Comparison of ENCODE assay signal across 1 cellular context in genomic region chr16:30985401-30986128, GRCh38.
TF ChIP-seq lines count a peak whose summit lies in the region.

No MANE protein-coding gene starts in this region.

TF ChIP-seq in H1, 55 proteins besides CTCF, POLR2A, EP300 and RAD21:
- TF ChIP-seq RBBP5 (IDR thresholded peaks at IDR 0.05; ENCODE audit: borderline replicate concordance, low read depth, low read length) (no peak), YY1 (IDR thresholded peaks at IDR 0.05; ENCODE audit: low read depth, low read length) (peak; percentile 76), SP4 (IDR thresholded peaks at IDR 0.05; ENCODE audit: low read length) (no peak), ZNF274 (IDR thresholded peaks at IDR 0.05; ENCODE audit: borderline replicate concordance, extremely low read depth, low read length) (no peak), TBP (IDR thresholded peaks at IDR 0.05; ENCODE audit: low read depth, low read length) (no peak), CREB1 (IDR thresholded peaks at IDR 0.05) (no peak; the same call in 1 of the 2 replicates), EGR1 (IDR thresholded peaks at IDR 0.05; ENCODE audit: borderline replicate concordance, low read depth, low read length) (no peak), KDM5A (IDR thresholded peaks at IDR 0.05; ENCODE audit: low read length) (no peak), SUZ12 (IDR thresholded peaks at IDR 0.05; ENCODE audit: low read length) (no peak), PHF8 (conservative IDR thresholded peaks at IDR 0.05; ENCODE audit: low read depth, low read length) (no peak), KDM4A (IDR thresholded peaks at IDR 0.05; ENCODE audit: low read depth, low read length, severe bottlenecking) (peak; percentile 0), MAFK (IDR thresholded peaks at IDR 0.05; ENCODE audit: low read depth, low read length) (no peak), E2F6 (IDR thresholded peaks at IDR 0.05) (peak; percentile 50; the same call in 1 of the 2 replicates)
- TF ChIP-seq, protein P1, sequence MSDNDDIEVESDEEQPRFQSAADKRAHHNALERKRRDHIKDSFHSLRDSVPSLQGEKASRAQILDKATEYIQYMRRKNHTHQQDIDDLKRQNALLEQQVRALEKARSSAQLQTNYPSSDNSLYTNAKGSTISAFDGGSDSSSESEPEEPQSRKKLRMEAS (IDR thresholded peaks at IDR 0.05): peak; percentile 64
